In genomic region chr12:3004655-3005565, GRCh38 we compare ENCODE assay signal across 1 cellular context.
TF ChIP-seq lines count a peak whose summit lies in the region.

No MANE protein-coding gene starts in this region.

TF ChIP-seq in WTC11, 78 proteins besides CTCF, POLR2A, EP300 and RAD21 (continued from another document):
- TF ChIP-seq, protein P1, sequence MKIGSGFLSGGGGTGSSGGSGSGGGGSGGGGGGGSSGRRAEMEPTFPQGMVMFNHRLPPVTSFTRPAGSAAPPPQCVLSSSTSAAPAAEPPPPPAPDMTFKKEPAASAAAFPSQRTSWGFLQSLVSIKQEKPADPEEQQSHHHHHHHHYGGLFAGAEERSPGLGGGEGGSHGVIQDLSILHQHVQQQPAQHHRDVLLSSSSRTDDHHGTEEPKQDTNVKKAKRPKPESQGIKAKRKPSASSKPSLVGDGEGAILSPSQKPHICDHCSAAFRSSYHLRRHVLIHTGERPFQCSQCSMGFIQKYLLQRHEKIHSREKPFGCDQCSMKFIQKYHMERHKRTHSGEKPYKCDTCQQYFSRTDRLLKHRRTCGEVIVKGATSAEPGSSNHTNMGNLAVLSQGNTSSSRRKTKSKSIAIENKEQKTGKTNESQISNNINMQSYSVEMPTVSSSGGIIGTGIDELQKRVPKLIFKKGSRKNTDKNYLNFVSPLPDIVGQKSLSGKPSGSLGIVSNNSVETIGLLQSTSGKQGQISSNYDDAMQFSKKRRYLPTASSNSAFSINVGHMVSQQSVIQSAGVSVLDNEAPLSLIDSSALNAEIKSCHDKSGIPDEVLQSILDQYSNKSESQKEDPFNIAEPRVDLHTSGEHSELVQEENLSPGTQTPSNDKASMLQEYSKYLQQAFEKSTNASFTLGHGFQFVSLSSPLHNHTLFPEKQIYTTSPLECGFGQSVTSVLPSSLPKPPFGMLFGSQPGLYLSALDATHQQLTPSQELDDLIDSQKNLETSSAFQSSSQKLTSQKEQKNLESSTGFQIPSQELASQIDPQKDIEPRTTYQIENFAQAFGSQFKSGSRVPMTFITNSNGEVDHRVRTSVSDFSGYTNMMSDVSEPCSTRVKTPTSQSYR (CRISPR knock-in tag; IDR thresholded peaks at IDR 0.05), result no peak
- TF ChIP-seq ARID4B (CRISPR knock-in tag; IDR thresholded peaks at IDR 0.05; ENCODE audit: borderline replicate concordance) (no peak), ZNF219 (CRISPR knock-in tag; IDR thresholded peaks at IDR 0.05; ENCODE audit: borderline replicate concordance) (no peak), NR3C1 (CRISPR knock-in tag; conservative IDR thresholded peaks at IDR 0.05; ENCODE audit: low read depth) (no peak), NFE2L1 (CRISPR knock-in tag; IDR thresholded peaks at IDR 0.05) (no peak), FOXK1 (CRISPR knock-in tag; IDR thresholded peaks at IDR 0.05) (no peak), EMX1 (CRISPR knock-in tag; IDR thresholded peaks at IDR 0.05) (no peak), PRRX2 (CRISPR knock-in tag; IDR thresholded peaks at IDR 0.05) (no peak)
- TF ChIP-seq, protein P2, sequence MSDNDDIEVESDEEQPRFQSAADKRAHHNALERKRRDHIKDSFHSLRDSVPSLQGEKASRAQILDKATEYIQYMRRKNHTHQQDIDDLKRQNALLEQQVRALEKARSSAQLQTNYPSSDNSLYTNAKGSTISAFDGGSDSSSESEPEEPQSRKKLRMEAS (CRISPR knock-in tag; IDR thresholded peaks at IDR 0.05), result no peak
